Comparison of ENCODE assay signal across 10 cellular contexts in genomic region chr13:43364210-43365041, GRCh38.
A peak's percentile ranks its signal among the peaks of the same experiment; 100 is the strongest.
DNase-seq lines count a peak whose midpoint lies in the region; ATAC-seq, FAIRE-seq and TF ChIP-seq lines count a peak whose summit lies in the region.
"Had no signal": no experiment of that assay in that cellular context is flagged by ENCODE, and none has a peak within 500 bp of the region (broad histone marks: within the 10 kb centered on the region; RNA-seq: fewer than 3 reads in every experiment).

No MANE protein-coding gene starts in this region.

- TF ChIP-seq POLR2A in IMR-90 (IDR thresholded peaks at IDR 0.05; ENCODE audit: low read depth, low read length) = no peak

- no peak overlapping the region for H2AK9ac ChIP-seq in IMR-90 (replicated peaks; ENCODE audit: low read depth, low read length, poor library complexity)

- TF ChIP-seq CTCF in IMR-90 (conservative IDR thresholded peaks at IDR 0.05; ENCODE audit: low read depth, low read length) = no peak
- TF ChIP-seq CTCF in astrocyte of the spinal cord (IDR thresholded peaks at IDR 0.05; ENCODE audit: low read depth, low read length) = no peak
- TF ChIP-seq CTCF in keratinocyte (optimal IDR thresholded peaks at IDR 0.05 in 1 of 3, IDR thresholded peaks at IDR 0.05 in 1 of 3, conservative IDR thresholded peaks at IDR 0.05 in 1 of 3; ENCODE audit: extremely low read depth in 1 of 3, insufficient read depth in 2 of 3, low read length in 3 of 3) = no peak

- peak overlapping the region; percentile 12; the same call in 1 of the 2 replicates for H3K56ac ChIP-seq in IMR-90 (ENCODE audit: extremely low read depth, insufficient read depth, low read length)

- POLR2A ChIA-PET in IMR-90 (lab: Charles Lee; ENCODE audit: unreplicated experiment) = no interaction called here

- H3K9ac ChIP-seq in IMR-90 (ENCODE audit: low read depth, low read length) (peak overlapping the region; percentile 15; the same call in 1 of the 2 replicates), keratinocyte (ENCODE audit: control insufficient read depth, extremely low read depth, insufficient read depth, low read length) (peak overlapping the region; percentile 26), stomach smooth muscle (ENCODE audit: low read length in 2 of 2) (peak overlapping the region; percentile 25 to 58)

- peak overlapping the region; percentile 51 for H4K5ac ChIP-seq in IMR-90 (ENCODE audit: low read depth, low read length)

- H2BK20ac ChIP-seq in IMR-90 (ENCODE audit: low read depth, low read length) = peak overlapping the region; percentile 59; the same call in 1 of the 2 replicates

- WGBS in IMR-90 (ENCODE audit: extremely low coverage in 2 of 2, insufficient read length in 1 of 2), 2 experiments = 100% methylated on average over 1 of the region's 10 CpGs; no CpG with 5 or more reads in 1 of the 2 experiments

- CTCF ChIA-PET in IMR-90 (lab: Yijun Ruan, JAX) = no interaction called here

- peaks cover 3% of the 10 kb centered on the region; the same call in 1 of the 2 replicates for H3K9me3 ChIP-seq in IMR-90 (ENCODE audit: control insufficient read depth, insufficient read depth, low read length)
- H3K9me3 ChIP-seq in keratinocyte (ENCODE audit: control insufficient read depth, low read depth, low read length) = no peaks in the 10 kb centered on the region
- no peaks in the 10 kb centered on the region for H3K9me3 ChIP-seq in stomach smooth muscle (ENCODE audit: control insufficient read depth in 2 of 2, low read length in 2 of 2)

- no peak for TF ChIP-seq RAD21 in IMR-90 (IDR thresholded peaks at IDR 0.05; ENCODE audit: low read length)

- H3K36me3 ChIP-seq in IMR-90 (ENCODE audit: control insufficient read depth, insufficient read depth, low read length) = no peaks in the 10 kb centered on the region
- H3K36me3 ChIP-seq in keratinocyte (ENCODE audit: control insufficient read depth in 2 of 2, extremely low read depth in 1 of 2, insufficient read depth in 2 of 2, low read length in 2 of 2) = no peaks in the 10 kb centered on the region
- H3K36me3 ChIP-seq in stomach smooth muscle (ENCODE audit: control insufficient read depth in 2 of 2, insufficient read depth in 2 of 2, low read length in 2 of 2) = peaks cover 2 to 3% of the 10 kb centered on the region in 2 donors

- peak overlapping the region; percentile 65 for H2BK120ac ChIP-seq in IMR-90 (ENCODE audit: low read depth, low read length)

- H4K91ac ChIP-seq in IMR-90 (ENCODE audit: insufficient read depth, low read depth, low read length) = peak overlapping the region; percentile 50; the same call in 1 of the 2 replicates

- intact Hi-C loops in IMR-90 (cut with micrococcal nuclease) = no loop called here

- H3K4me2 ChIP-seq in IMR-90 (ENCODE audit: low read depth, low read length) = peak overlapping the region; percentile 23
- H3K4me2 ChIP-seq in keratinocyte (ENCODE audit: control insufficient read depth, extremely low read depth, insufficient read depth, low read depth, low read length) = peak overlapping the region; percentile 61

- peak overlapping the region; percentile 9 to 72; a peak in 3 of 4 replicates for H4K8ac ChIP-seq in IMR-90 (ENCODE audit: low read depth in 2 of 2, low read length in 2 of 2)

- dilution Hi-C loops in IMR-90 (cut with HindIII; ENCODE audit: low sequenced_read_pairs, unreplicated experiment) (no loop called here), keratinocyte (cut with MboI; ENCODE audit: extremely low pct_ligation_motif_present, low sequenced_read_pairs) (no loop called here)

- no peaks in the 10 kb centered on the region for H4K20me1 ChIP-seq in IMR-90 (ENCODE audit: insufficient read depth, low read length)
- no peaks in the 10 kb centered on the region for H4K20me1 ChIP-seq in keratinocyte (ENCODE audit: control insufficient read depth, extremely low read depth, insufficient read depth, low read length)

- H3K4ac ChIP-seq in IMR-90 (ENCODE audit: low read depth, low read length) = peak overlapping the region; percentile 55

- no peaks in the 10 kb centered on the region for H3K79me2 ChIP-seq in keratinocyte (ENCODE audit: control insufficient read depth, insufficient read depth, low read length)

- BruUV-seq in IMR-90 (replicated peaks; lab: Mats Ljungman, UMichigan) = no TSS peak

- peak overlapping the region; percentile 35; the same call in 1 of the 2 replicates for H3K14ac ChIP-seq in IMR-90 (replicated peaks; ENCODE audit: low read depth, low read length)

- H3K23ac ChIP-seq in IMR-90 (ENCODE audit: low read depth, low read length) = peak overlapping the region; percentile 43

- in situ Hi-C loops in IMR-90 (cut with MboI; ENCODE audit: low sequenced_read_pairs) = no loop called here
- in situ Hi-C loops in astrocyte of the spinal cord (cut with HindIII; ENCODE audit: low sequenced_read_pairs) = no loop called here

- peak overlapping the region; percentile 29; the same call in 1 of the 3 replicates for H2BK15ac ChIP-seq in IMR-90 (ENCODE audit: low read depth, low read length)

- FAIRE-seq in keratinocyte (lab: Jason Lieb, UNC) = peak; percentile 20

- H2BK5ac ChIP-seq in IMR-90 (ENCODE audit: low read depth, low read length, poor library complexity, severe bottlenecking) = no peak overlapping the region

- peak overlapping the region; percentile 84 for H2AK5ac ChIP-seq in IMR-90 (ENCODE audit: low read depth, low read length)

- H3K27ac ChIP-seq in IMR-90 (ENCODE audit: insufficient read depth, low read length) = peak overlapping the region; percentile 39; the same call in 1 of the 2 replicates
- no peak overlapping the region for H3K27ac ChIP-seq in keratinocyte (ENCODE audit: control insufficient read depth, insufficient read depth, low read length)
- H3K27ac ChIP-seq in stomach smooth muscle (ENCODE audit: low read length) = peak overlapping the region; percentile 64

- DNase-seq in IMR-90 (peak; percentile 70), astrocyte of the spinal cord (ENCODE audit: low read depth, low spot score) (peak; percentile 76), keratinocyte (ENCODE audit: low read depth, low spot score) (no peak), CD1c-positive myeloid dendritic cell (ENCODE audit: extremely low spot score) (no peak), MV-4-11 (lab: John Stamatoyannopoulos, UW) (no peak)
- DNase-seq: activated T-cell treated with anti-CD3 and anti-CD28 coated beads, Interleukin-2, amount 50 U/mL, for 48 hours; NCI-H2171 treated with DMSO at 0.1 percent for 48 hours had no signal

- H3K79me1 ChIP-seq in IMR-90 (ENCODE audit: low read depth in 1 of 2, low read length in 2 of 2) = no peaks in the 10 kb centered on the region

- peak overlapping the region; percentile 46 for H3K18ac ChIP-seq in IMR-90 (ENCODE audit: low read depth, low read length)

- H3K4me3 ChIP-seq in IMR-90 (ENCODE audit: insufficient read depth, low read depth, low read length) = no peak overlapping the region
- H3K4me3 ChIP-seq in astrocyte of the spinal cord (ENCODE audit: low read depth, low read length) = no peak overlapping the region
- peak overlapping the region in 1 of 3 experiments; percentile 15 for H3K4me3 ChIP-seq in keratinocyte (ENCODE audit: control insufficient read depth in 2 of 3, extremely low read depth in 1 of 3, insufficient read depth in 2 of 3, low read depth in 1 of 3, low read length in 3 of 3)
- H3K4me3 ChIP-seq in stomach smooth muscle (ENCODE audit: low read length in 2 of 2) = peak overlapping the region; percentile 13 to 58

- no peaks in the 10 kb centered on the region for H3K27me3 ChIP-seq in IMR-90 (ENCODE audit: control insufficient read depth, insufficient read depth, low read length)
- H3K27me3 ChIP-seq in keratinocyte (ENCODE audit: control insufficient read depth, extremely low read depth, insufficient read depth, low read length) = no peaks in the 10 kb centered on the region
- no peaks in the 10 kb centered on the region for H3K27me3 ChIP-seq in stomach smooth muscle (ENCODE audit: control insufficient read depth in 1 of 2, insufficient read depth in 2 of 2, low read length in 2 of 2)

- peak; percentile 61 for ATAC-seq in IMR-90 (ENCODE audit: low read depth)
- ATAC-seq in GM21526 (IDR thresholded peaks at IDR 0.05; ENCODE audit: low FRiP score, unreplicated experiment) = no peak
- no peak for ATAC-seq in GM18858 (IDR thresholded peaks at IDR 0.05; ENCODE audit: unreplicated experiment)

- no peaks in the 10 kb centered on the region; the same call in 1 of the 2 replicates for H3K9me1 ChIP-seq in IMR-90 (ENCODE audit: insufficient read depth, low read length)
- H3K9me1 ChIP-seq in keratinocyte (ENCODE audit: control insufficient read depth, extremely low read depth, insufficient read depth, low read length) = no peaks in the 10 kb centered on the region

- H3K4me1 ChIP-seq in IMR-90 (ENCODE audit: control insufficient read depth, insufficient read depth, low read length) (peaks cover 13% of the 10 kb centered on the region), keratinocyte (ENCODE audit: control insufficient read depth, extremely low read depth, insufficient read depth, low read length) (no peaks in the 10 kb centered on the region), stomach smooth muscle (ENCODE audit: control insufficient read depth, insufficient read depth, low read length) (peaks cover 28% of the 10 kb centered on the region)

- H2AFZ ChIP-seq in IMR-90 (replicated peaks; ENCODE audit: low read length, poor library complexity) (peak overlapping the region; percentile 77), keratinocyte (ENCODE audit: control insufficient read depth, low read length) (peak overlapping the region; percentile 85)

TF ChIP-seq in IMR-90, 13 proteins besides CTCF, POLR2A, EP300 and RAD21:
- no peak for TF ChIP-seq MXI1 (IDR thresholded peaks at IDR 0.05; ENCODE audit: borderline replicate concordance, low read depth, low read length)
- no peak for TF ChIP-seq USF2 (IDR thresholded peaks at IDR 0.05; ENCODE audit: low read depth, low read length)
- TF ChIP-seq MAFK (IDR thresholded peaks at IDR 0.05; ENCODE audit: low read depth, low read length) = no peak
- TF ChIP-seq FOS (IDR thresholded peaks at IDR 0.05; ENCODE audit: low read depth, low read length) = no peak
- TF ChIP-seq MAZ (IDR thresholded peaks at IDR 0.05; ENCODE audit: borderline replicate concordance, low read depth, low read length) = no peak
- no peak for TF ChIP-seq CEBPB (IDR thresholded peaks at IDR 0.05; ENCODE audit: low read depth, low read length)
- TF ChIP-seq CHD1 (IDR thresholded peaks at IDR 0.05; ENCODE audit: low read depth, low read length) = no peak
TF ChIP-seq in IMR-90: peak in this region for 0.

Comparison
In these comparisons a context has a peak if more than half of its experiments do, and no peak if none do; other contexts are left out.
1. DNase-seq: peak in IMR-90 (single experiment) and astrocyte of the spinal cord (single experiment); none in keratinocyte (single experiment), CD1c-positive myeloid dendritic cell (single experiment) and MV-4-11 (single experiment).
2. H3K4me3 ChIP-seq: peak in stomach smooth muscle (2 of 2); none in IMR-90 (single experiment) and astrocyte of the spinal cord (single experiment).
3. Peak in every context shown above with its lines, with median percentiles within 50 percentile points of each other: H3K9ac ChIP-seq.